Comparison of ENCODE assay signal across 9 cellular contexts in the genomic region with DNA sequence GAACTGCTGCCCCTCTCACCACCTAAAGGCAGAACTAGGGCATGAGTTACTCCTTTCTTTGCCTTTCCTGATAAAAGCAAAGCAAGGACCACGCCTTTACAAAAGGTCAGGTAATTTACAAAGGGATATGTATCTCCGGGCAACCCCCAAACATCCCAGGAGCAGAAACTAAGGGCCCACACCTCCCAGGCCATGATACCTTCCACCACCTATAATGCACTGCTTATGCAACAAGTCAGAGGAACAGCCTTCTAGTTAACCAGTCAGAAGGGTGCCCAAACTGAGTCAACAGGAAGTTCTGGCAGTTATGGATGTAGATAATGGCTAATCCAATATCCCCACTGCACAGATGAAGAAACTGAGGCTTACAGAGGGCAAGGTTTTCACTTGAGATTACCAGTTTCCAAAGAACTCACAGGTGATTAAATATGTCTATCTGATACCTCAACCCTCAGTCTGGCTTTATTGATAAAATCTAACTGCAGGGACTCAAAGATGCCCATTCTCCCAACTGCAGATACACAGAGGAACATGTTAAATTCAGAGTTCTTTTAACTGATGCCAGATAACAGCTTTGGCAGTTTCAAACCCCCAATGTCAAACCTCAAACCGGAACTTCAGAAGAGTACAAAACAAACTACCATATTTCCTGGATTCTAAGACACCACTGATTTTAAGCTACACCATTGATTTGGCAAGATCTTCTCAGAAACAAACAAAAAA. TPM values are rescaled to one million over a fixed set of nuclear protein-coding genes. Genes with fewer than 3 reads are reported as not detected.
DNase-seq lines count a peak whose midpoint lies in the region; ATAC-seq and TF ChIP-seq lines count a peak whose summit lies in the region.
"Had no signal": no experiment of that assay in that cellular context is flagged by ENCODE, and none has a peak within 500 bp of the region (broad histone marks: within the 10 kb centered on the region; RNA-seq: fewer than 3 reads in every experiment).

No MANE protein-coding gene starts in this region.

- H3K4me1 ChIP-seq in CD8-positive, alpha-beta T cell (ENCODE audit: insufficient read depth, low read length) = peaks cover 100% of the 10 kb centered on the region
- H3K4me1 ChIP-seq in neutrophil (ENCODE audit: control insufficient read depth in 1 of 2, insufficient read depth in 1 of 2, low read depth in 1 of 2, low read length in 1 of 2) = peaks cover 99 to 100% of the 10 kb centered on the region in 2 experiments

- no peaks in the 10 kb centered on the region for H3K36me3 ChIP-seq in CD8-positive, alpha-beta T cell (ENCODE audit: insufficient read depth, low read length)
- no peaks in the 10 kb centered on the region for H3K36me3 ChIP-seq in neutrophil

- peaks cover 98% of the 10 kb centered on the region for H3K4me1 Mint-ChIP-seq in CD8-positive, alpha-beta T cell (ENCODE audit: low read depth)

- peak in 2 of 7 experiments; percentile 30 to 53 for DNase-seq in CD8-positive, alpha-beta T cell
- DNase-seq in NAMALWA (ENCODE audit: low spot score) (peak; percentile 52), caudate nucleus (lab: John Stamatoyannopoulos, UW) (no peak), EL (no peak), NCI-H1930 (lab: John Stamatoyannopoulos, UW) (no peak)

- H3K4me3 Mint-ChIP-seq in CD8-positive, alpha-beta T cell = peak overlapping the region; percentile 69
- H3K4me3 Mint-ChIP-seq: brain had no signal

- H3K9me3 Mint-ChIP-seq in CD8-positive, alpha-beta T cell = no peaks in the 10 kb centered on the region
- H3K9me3 Mint-ChIP-seq: brain had no signal

- POLR2A ChIA-PET in CD8-positive, alpha-beta T cell (lab: Charles Lee) = interaction anchor here (0.7 to 11.2 kb wide), 15 partner anchors 8 to 1506 kb away, joined by 3 to 184 read pairs (median 3); partner anchors contain the start of genes CASTOR1, CCDC157, MORC2 and RNF215

- H3K36me3 Mint-ChIP-seq in CD8-positive, alpha-beta T cell = peaks cover 29% of the 10 kb centered on the region

- intact Hi-C loops in CD8-positive, alpha-beta T cell (cut with DNase I, micrococcal nuclease) = loop anchor here (1.0 to 10.0 kb wide), 7 partner anchors 17 to 1189 kb away; partner anchors contain the start of genes CASTOR1 (in 2 of the 2), CCDC157 (in 2 of the 2), SF3A1 (in 1 of the 2) and SFI1 (in 1 of the 2)

- H3K27me3 Mint-ChIP-seq in CD8-positive, alpha-beta T cell (ENCODE audit: low read depth) = no peaks in the 10 kb centered on the region
- H3K27me3 Mint-ChIP-seq: brain had no signal

- no peaks in the 10 kb centered on the region for H3K27me3 ChIP-seq in CD8-positive, alpha-beta T cell (ENCODE audit: insufficient read depth, low read length)
- H3K27me3 ChIP-seq in neutrophil = no peaks in the 10 kb centered on the region

- peak; percentile 50 for ATAC-seq in CD8-positive, alpha-beta T cell
- ATAC-seq in GM21825 (IDR thresholded peaks at IDR 0.05; ENCODE audit: unreplicated experiment) (no peak), GM21528 (IDR thresholded peaks at IDR 0.05; ENCODE audit: low FRiP score, unreplicated experiment) (no peak)

- no peaks in the 10 kb centered on the region for H3K9me3 ChIP-seq in CD8-positive, alpha-beta T cell (ENCODE audit: low read length)
- H3K9me3 ChIP-seq in neutrophil = no peaks in the 10 kb centered on the region

- H3K4me3 ChIP-seq in CD8-positive, alpha-beta T cell (ENCODE audit: low read depth, low read length) = peak overlapping the region; percentile 51
- peak overlapping the region in 1 of 2 experiments; percentile 41 for H3K4me3 ChIP-seq in neutrophil (ENCODE audit: low read depth in 1 of 2, low read length in 1 of 2)

- H3K27ac Mint-ChIP-seq in CD8-positive, alpha-beta T cell = peak overlapping the region; percentile 98

- peak overlapping the region; percentile 62 for H3K27ac ChIP-seq in CD8-positive, alpha-beta T cell (ENCODE audit: low read depth, low read length)
- peak overlapping the region; percentile 82 for H3K27ac ChIP-seq in caudate nucleus (ENCODE audit: low read depth, low read length)
- H3K27ac ChIP-seq in neutrophil = peak overlapping the region; percentile 89

- CTCF ChIA-PET in CD8-positive, alpha-beta T cell (lab: Charles Lee) = interaction anchor here (0.7 to 13.9 kb wide), 7 partner anchors 15 to 85 kb away, joined by 3 to 146 read pairs (median 8); partner anchors contain the start of genes CASTOR1 and TBC1D10A

- no peak for TF ChIP-seq CTCF in CD8-positive, alpha-beta T cell (IDR thresholded peaks at IDR 0.05)
- TF ChIP-seq CTCF in neutrophil (IDR thresholded peaks at IDR 0.05) = no peak

RNA-seq across cellular contexts. Expression of gene CASTOR1, which starts 16.8 kb away (rescaled TPM):
- 10 to 100 TPM; 17.2 to 21.9 TPM for total RNA-seq in CD8-positive, alpha-beta T cell

RNA-seq across cellular contexts. Expression of gene TBC1D10A, which starts 20.7 kb away (rescaled TPM):
- total RNA-seq in CD8-positive, alpha-beta T cell = 10 to 100 TPM; 77.5 to 87.3 TPM

RNA-seq across cellular contexts. Expression of gene OSM, which starts 39.4 kb away (rescaled TPM):
- total RNA-seq in CD8-positive, alpha-beta T cell = 10 to 100 TPM; 26.1 to 26.5 TPM

RNA-seq across cellular contexts. Expression of gene SF3A1, which starts 50.6 kb away (rescaled TPM):
- 100 to 1,000 TPM; 406 to 422 TPM for total RNA-seq in CD8-positive, alpha-beta T cell

RNA-seq across cellular contexts. Expression of gene CCDC157, which starts 50.7 kb away (rescaled TPM):
- total RNA-seq in CD8-positive, alpha-beta T cell = 10 to 100 TPM in 1 of 2 experiments, 1 to 10 TPM in 1; 8.7 to 11.7 TPM
